Comparison of ENCODE assay signal across 21 cellular contexts in the genomic region with DNA sequence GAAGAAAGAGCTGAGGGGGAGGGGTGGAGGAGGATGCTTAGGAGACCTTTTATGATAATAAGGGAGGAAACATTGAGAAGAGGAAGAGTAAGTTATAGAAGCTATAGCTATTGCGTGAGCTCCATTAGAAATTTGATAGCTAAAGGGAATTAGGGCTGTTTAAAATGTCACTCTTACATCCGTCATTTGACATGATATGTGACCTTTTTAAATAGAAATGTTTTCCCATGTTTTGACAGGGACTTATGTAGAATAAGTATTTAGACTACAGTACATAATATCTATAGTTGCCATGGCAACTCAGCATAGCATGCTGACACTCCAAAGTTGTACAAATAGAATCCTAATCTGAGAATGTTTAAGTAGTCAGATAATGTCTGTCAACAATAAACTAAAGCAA. TPM values are rescaled to one million over a fixed set of nuclear protein-coding genes. Genes with fewer than 3 reads are reported as not detected.
"Had no signal": no experiment of that assay in that cellular context is flagged by ENCODE, and none has a peak within 500 bp of the region (broad histone marks: within the 10 kb centered on the region; RNA-seq: fewer than 3 reads in every experiment).

No MANE protein-coding gene starts in this region.

- H3K4me3 ChIP-seq: MG63, SJSA1, SK-N-MC had no signal

- H3K9me3 ChIP-seq: MG63, SJSA1 had no signal

- H3K27ac ChIP-seq: SJSA1, SK-N-MC had no signal

- H3K27me3 ChIP-seq: MG63, SJSA1 had no signal

- DNase-seq: KBM-7, MG63, NCI-H1092, NCI-H1105 treated with DMSO at 0.1 percent for 48 hours, NCI-H1417 treated with DMSO at 0.1 percent for 48 hours, NCI-H146, NCI-H1694 treated with DMSO at 0.1 percent for 48 hours, NCI-H1930, NCI-H2081, NCI-H2227 treated with DMSO at 0.1 percent for 48 hours, NCI-H510A, NCI-H524 treated with DMSO at 0.1 percent for 48 hours, NCI-H69, NCI-H774, Right ventricle myocardium superior, RPMI8226, SIG-M5 had no signal

- FAIRE-seq: RCC 7860 had no signal

- H3K4me1 ChIP-seq: SJSA1 had no signal

RNA-seq across cellular contexts. Expression of gene C15orf62, which starts 55.6 kb away (rescaled TPM):
- total RNA-seq: LHCN-M2 had no signal
